Comparison of ENCODE assay signal across 11 cellular contexts in genomic region chr1:59445040-59445439, GRCh38.
DNase-seq lines count a peak whose midpoint lies in the region; ATAC-seq, FAIRE-seq and TF ChIP-seq lines count a peak whose summit lies in the region.
"Had no signal": no experiment of that assay in that cellular context is flagged by ENCODE, and none has a peak within 500 bp of the region (broad histone marks: within the 10 kb centered on the region; RNA-seq: fewer than 3 reads in every experiment).

No MANE protein-coding gene starts in this region.

- H3K9me3 Mint-ChIP-seq in HFFc6: no peaks in the 10 kb centered on the region
- no peaks in the 10 kb centered on the region for H3K9me3 Mint-ChIP-seq in naive thymus-derived CD8-positive, alpha-beta T cell

- ATAC-seq in left colon: peak; percentile 84
- no peak for ATAC-seq in naive thymus-derived CD8-positive, alpha-beta T cell
- no peak for ATAC-seq in GM18502 (IDR thresholded peaks at IDR 0.05; ENCODE audit: poor library complexity, unreplicated experiment)

- H3K9ac ChIP-seq in stomach smooth muscle (ENCODE audit: low read length in 2 of 2): no peak overlapping the region

- peaks cover 28% of the 10 kb centered on the region for H3K4me1 ChIP-seq in stomach smooth muscle (ENCODE audit: control insufficient read depth, insufficient read depth, low read length)

- H3K36me3 ChIP-seq in bronchial epithelial cell (ENCODE audit: control insufficient read depth, insufficient read depth, low read length) (no peaks in the 10 kb centered on the region), stomach smooth muscle (ENCODE audit: control insufficient read depth in 2 of 2, insufficient read depth in 2 of 2, low read length in 2 of 2) (no peaks in the 10 kb centered on the region)
- H3K36me3 ChIP-seq: neutrophil had no signal

- no peak for TF ChIP-seq CTCF in HFFc6 (IDR thresholded peaks at IDR 0.05)
- no peak for TF ChIP-seq CTCF in bronchial epithelial cell (IDR thresholded peaks at IDR 0.05; ENCODE audit: insufficient read depth, low read length, severe bottlenecking)

- H3K27ac Mint-ChIP-seq in HFFc6: peak overlapping the region; percentile 91
- H3K27ac Mint-ChIP-seq in naive thymus-derived CD8-positive, alpha-beta T cell: no peak overlapping the region

- no peaks in the 10 kb centered on the region for H3K27me3 Mint-ChIP-seq in HFFc6 (ENCODE audit: insufficient read depth)
- no peaks in the 10 kb centered on the region for H3K27me3 Mint-ChIP-seq in naive thymus-derived CD8-positive, alpha-beta T cell

- POLR2A ChIA-PET in naive thymus-derived CD8-positive, alpha-beta T cell (lab: Charles Lee): no interaction called here

- DNase-seq in HFFc6 (peak; percentile 69), bronchial epithelial cell (ENCODE audit: low read depth) (peak; percentile 73), left colon (peak; percentile 18 to 54), hippocampal formation (lab: John Stamatoyannopoulos, UW) (no peak), HuH-7.5 (ENCODE audit: low spot score) (no peak)
- DNase-seq in naive thymus-derived CD8-positive, alpha-beta T cell: no peak
- DNase-seq: central memory CD4-positive, alpha-beta T cell; hypothalamus had no signal

- H3K4me1 Mint-ChIP-seq in HFFc6 (ENCODE audit: low read depth): peaks cover 70% of the 10 kb centered on the region
- H3K4me1 Mint-ChIP-seq in naive thymus-derived CD8-positive, alpha-beta T cell: peaks cover 0 to 6% (median 1%) of the 10 kb centered on the region in 4 donors

- no peaks in the 10 kb centered on the region for H3K27me3 ChIP-seq in bronchial epithelial cell (ENCODE audit: control insufficient read depth, insufficient read depth, low read length)
- no peaks in the 10 kb centered on the region for H3K27me3 ChIP-seq in stomach smooth muscle (ENCODE audit: control insufficient read depth in 1 of 2, insufficient read depth in 2 of 2, low read length in 2 of 2)
- H3K27me3 ChIP-seq: neutrophil had no signal

- no peaks in the 10 kb centered on the region for H3K9me3 ChIP-seq in stomach smooth muscle (ENCODE audit: control insufficient read depth in 2 of 2, low read length in 2 of 2)
- H3K9me3 ChIP-seq: neutrophil had no signal

- H3K4me3 Mint-ChIP-seq in HFFc6: peak overlapping the region; percentile 14; the same call in 1 of the 2 replicates
- H3K4me3 Mint-ChIP-seq in naive thymus-derived CD8-positive, alpha-beta T cell: no peak overlapping the region

- intact Hi-C loops in left colon (cut with DNase I, micrococcal nuclease): no loop called here

- peak overlapping the region; percentile 89 for H3K27ac ChIP-seq in stomach smooth muscle (ENCODE audit: low read length)
- H3K27ac ChIP-seq: neutrophil had no signal

- H3K4me3 ChIP-seq in bronchial epithelial cell (ENCODE audit: low read depth, low read length): no peak overlapping the region
- H3K4me3 ChIP-seq in stomach smooth muscle (ENCODE audit: low read length in 2 of 2): no peak overlapping the region

- peaks cover 4% of the 10 kb centered on the region for H3K36me3 Mint-ChIP-seq in HFFc6 (ENCODE audit: low read depth)
- H3K36me3 Mint-ChIP-seq in naive thymus-derived CD8-positive, alpha-beta T cell: peaks cover 0 to 2% (median 2%) of the 10 kb centered on the region in 3 donors

- peak; percentile 73 for FAIRE-seq in bronchial epithelial cell (lab: Jason Lieb, UNC)

Comparison
In these comparisons a context has a peak if more than half of its experiments do, and no peak if none do; other contexts are left out.
1. DNase-seq: peak in HFFc6 (single experiment), bronchial epithelial cell (single experiment) and left colon (2 of 2); none in naive thymus-derived CD8-positive, alpha-beta T cell (0 of 10), hippocampal formation (0 of 2) and HuH-7.5 (single experiment).